ENCODE assay signal across 20 cellular contexts in genomic region chr11:45385423-45385822, GRCh38.
DNase-seq lines count a peak whose midpoint lies in the region; ATAC-seq, FAIRE-seq and TF ChIP-seq lines count a peak whose summit lies in the region.
"Had no signal": no experiment of that assay in that cellular context is flagged by ENCODE, and none has a peak within 500 bp of the region (broad histone marks: within the 10 kb centered on the region; RNA-seq: fewer than 3 reads in every experiment).

No MANE protein-coding gene starts in this region.

- dilution Hi-C loops in mammary epithelial cell (cut with HindIII; ENCODE audit: low sequenced_read_pairs): no loop called here

- H3K9me3 ChIP-seq in HepG2 (ENCODE audit: low read length) (no peaks in the 10 kb centered on the region), right lobe of liver (no peaks in the 10 kb centered on the region), neural progenitor cell (ENCODE audit: low read depth) (no peaks in the 10 kb centered on the region), mammary epithelial cell (replicated peaks; ENCODE audit: insufficient read depth, low read length) (no peaks in the 10 kb centered on the region)

- H3K36me3 ChIP-seq in HepG2 (replicated peaks in 1 of 2; ENCODE audit: control insufficient read depth in 1 of 2, insufficient read depth in 2 of 2, low read length in 2 of 2) (no peaks in the 10 kb centered on the region), right lobe of liver (no peaks in the 10 kb centered on the region), neural progenitor cell (no peaks in the 10 kb centered on the region), mammary epithelial cell (ENCODE audit: insufficient read depth, low read length) (no peaks in the 10 kb centered on the region)

- no peak for TF ChIP-seq RAD21 in HepG2 (CRISPR knock-in tag; IDR thresholded peaks at IDR 0.05)

- ATAC-seq in HepG2 (peak; percentile 34), right lobe of liver (no peak), HG02870 (IDR thresholded peaks at IDR 0.05; ENCODE audit: unreplicated experiment) (no peak)

- H4K20me1 ChIP-seq in HepG2 (ENCODE audit: insufficient read depth, low read length) (no peaks in the 10 kb centered on the region), neural progenitor cell (ENCODE audit: low read depth) (no peaks in the 10 kb centered on the region), mammary epithelial cell (ENCODE audit: insufficient read depth, low read length) (no peaks in the 10 kb centered on the region)

- no peaks in the 10 kb centered on the region for H3F3A ChIP-seq in neural progenitor cell (ENCODE audit: low read depth)

- TF ChIP-seq EP300 in HepG2 (IDR thresholded peaks at IDR 0.05; ENCODE audit: low read depth in 2 of 2, low read length in 2 of 2) (no peak), HepG2 (CRISPR knock-in tag; IDR thresholded peaks at IDR 0.05; ENCODE audit: borderline replicate concordance) (no peak)

- in situ Hi-C loops in HepG2 (cut with HindIII; ENCODE audit: extremely low pct_ligation_motif_present, low pct_unique_long_range_greater_than_20kb): no loop called here
- in situ Hi-C loops in G401 (cut with HindIII; ENCODE audit: low sequenced_read_pairs): no loop called here
- in situ Hi-C loops in mammary epithelial cell (cut with MboI; ENCODE audit: low sequenced_read_pairs in 2 of 2): no loop called here

- H2AFZ ChIP-seq in HepG2 (ENCODE audit: low read length) (no peak overlapping the region), neural progenitor cell (replicated peaks) (no peak overlapping the region), mammary epithelial cell (ENCODE audit: low read depth, low read length) (no peak overlapping the region)

- H3K9ac ChIP-seq in HepG2 (ENCODE audit: insufficient read depth, low read depth, low read length): no peak overlapping the region
- H3K9ac ChIP-seq in neural progenitor cell: no peak overlapping the region
- H3K9ac ChIP-seq in mammary epithelial cell (ENCODE audit: insufficient read depth, low read length): no peak overlapping the region

- BruUV-seq in HepG2 (replicated peaks; lab: Mats Ljungman, UMichigan): no TSS peak
- no TSS peak for BruUV-seq in mammary epithelial cell (replicated peaks; lab: Mats Ljungman, UMichigan)

- CTCF ChIA-PET in HepG2 (lab: Yijun Ruan, JAX; ENCODE audit: low intra/inter-chr PET ratio, low total read pairs) (no interaction called here), mammary epithelial cell (lab: Charles Lee; ENCODE audit: low non-redundant PET) (no interaction called here)

- intact Hi-C loops in HepG2 (cut with micrococcal nuclease; ENCODE audit: unreplicated experiment) (no loop called here), right lobe of liver (cut with DNase I) (no loop called here), mammary epithelial cell (cut with micrococcal nuclease) (no loop called here)

- H3K4me1 ChIP-seq in HepG2 (ENCODE audit: insufficient read depth, low read length) (peaks cover 35% of the 10 kb centered on the region), right lobe of liver (peaks cover 0 to 25% (median 8%) of the 10 kb centered on the region in 4 donors), neural progenitor cell (peaks cover 5% of the 10 kb centered on the region), mammary epithelial cell (ENCODE audit: insufficient read depth, low read length) (peaks cover 4% of the 10 kb centered on the region)

- H3K27me3 ChIP-seq in HepG2 (ENCODE audit: control insufficient read depth in 1 of 2, insufficient read depth in 2 of 2, low read length in 2 of 2): peaks cover 1 to 20% of the 10 kb centered on the region in 2 experiments; a peak in 1 of 5 replicates
- H3K27me3 ChIP-seq in right lobe of liver: no peaks in the 10 kb centered on the region
- H3K27me3 ChIP-seq in neural progenitor cell: no peaks in the 10 kb centered on the region
- no peaks in the 10 kb centered on the region for H3K27me3 ChIP-seq in mammary epithelial cell (ENCODE audit: insufficient read depth, low read length)

- POLR2A ChIA-PET in HepG2 (lab: Yijun Ruan, JAX): no interaction called here

- H3K4me1 Mint-ChIP-seq in brain (peaks cover 74% of the 10 kb centered on the region), neural progenitor cell (peaks cover 51% of the 10 kb centered on the region)

- peaks cover 0 to 2% (median 0%) of the 10 kb centered on the region in 5 experiments for H3K9me3 Mint-ChIP-seq in brain
- H3K9me3 Mint-ChIP-seq in neural progenitor cell: no peaks in the 10 kb centered on the region

- no peak overlapping the region for H3K4me3 Mint-ChIP-seq in brain
- H3K4me3 Mint-ChIP-seq in neural progenitor cell: peak overlapping the region; percentile 17

- H3K27ac ChIP-seq in HepG2 (ENCODE audit: extremely low read length, insufficient read depth, low read length): no peak overlapping the region
- no peak overlapping the region for H3K27ac ChIP-seq in right lobe of liver
- H3K27ac ChIP-seq in neural progenitor cell: no peak overlapping the region
- no peak overlapping the region for H3K27ac ChIP-seq in mammary epithelial cell (ENCODE audit: insufficient read depth, low read depth, low read length)
- H3K27ac ChIP-seq: SK-N-MC had no signal

- TF ChIP-seq CTCF in HepG2 (CRISPR knock-in tag; IDR thresholded peaks at IDR 0.05): no peak
- TF ChIP-seq CTCF in right lobe of liver (IDR thresholded peaks at IDR 0.05): no peak
- TF ChIP-seq CTCF in brain (conservative IDR thresholded peaks at IDR 0.05): no peak
- TF ChIP-seq CTCF in neural progenitor cell (IDR thresholded peaks at IDR 0.05): no peak
- no peak for TF ChIP-seq CTCF in mammary epithelial cell (conservative IDR thresholded peaks at IDR 0.05 in 1 of 2, IDR thresholded peaks at IDR 0.05 in 1 of 2; ENCODE audit: extremely low read depth in 1 of 2, insufficient read depth in 1 of 2, low read depth in 1 of 2, low read length in 2 of 2)

- H3K4me2 ChIP-seq in HepG2 (ENCODE audit: low read depth, low read length): no peak overlapping the region
- no peak overlapping the region for H3K4me2 ChIP-seq in neural progenitor cell
- no peak overlapping the region for H3K4me2 ChIP-seq in mammary epithelial cell (ENCODE audit: insufficient read depth, low read depth, low read length)

- peak overlapping the region in 3 of 5 experiments; percentile 43 to 70 (median 69) for H3K27ac Mint-ChIP-seq in brain
- H3K27ac Mint-ChIP-seq in neural progenitor cell: peak overlapping the region; percentile 62

- H3K36me3 Mint-ChIP-seq in brain (no peaks in the 10 kb centered on the region), neural progenitor cell (no peaks in the 10 kb centered on the region)

- H3K4me3 ChIP-seq in HepG2 (replicated peaks in 1 of 3; ENCODE audit: insufficient read depth in 1 of 3, low read depth in 2 of 3, low read length in 3 of 3): no peak overlapping the region
- H3K4me3 ChIP-seq in right lobe of liver: no peak overlapping the region
- H3K4me3 ChIP-seq in neural progenitor cell: no peak overlapping the region
- no peak overlapping the region for H3K4me3 ChIP-seq in mammary epithelial cell (replicated peaks in 1 of 3; ENCODE audit: insufficient read depth in 1 of 3, low read depth in 2 of 3, low read length in 3 of 3)
- H3K4me3 ChIP-seq: SK-N-MC had no signal

- H3K27me3 Mint-ChIP-seq in brain (no peaks in the 10 kb centered on the region), neural progenitor cell (ENCODE audit: insufficient read depth, low read depth) (peaks cover 13% of the 10 kb centered on the region)

- DNase-seq in HepG2 (ENCODE audit: low spot score) (no peak), right lobe of liver (no peak), neural progenitor cell (ENCODE audit: low spot score) (no peak), G401 (ENCODE audit: low spot score) (no peak), mammary epithelial cell (no peak)
- no peak for DNase-seq in stimulated activated naive CD4-positive, alpha-beta T cell treated with Interleukin-2 at 50 U/mL for 16 hours (lab: John Stamatoyannopoulos, UW)
- DNase-seq: 8988T, GDM1, Kasumi-1, NCI-H1092, NCI-H146, NCI-H2081, NCI-H2171 treated with DMSO at 0.1 percent for 48 hours, NCI-H446, NCI-H69, Right ventricle myocardium superior had no signal

- no peaks in the 10 kb centered on the region for H3K79me2 ChIP-seq in HepG2 (ENCODE audit: insufficient read depth, low read length)
- H3K79me2 ChIP-seq in neural progenitor cell (ENCODE audit: low read depth): no peaks in the 10 kb centered on the region
- H3K79me2 ChIP-seq in mammary epithelial cell (ENCODE audit: insufficient read depth, low read length): no peaks in the 10 kb centered on the region

- FAIRE-seq in HepG2 (lab: Jason Lieb, UNC): no peak
- FAIRE-seq: RCC 7860 had no signal

- 10% methylated on average over 5 of the region's 9 CpGs for WGBS in HepG2 (ENCODE audit: low lambda C conversion rate)
- 100% methylated on average over 2 of the region's 9 CpGs for WGBS in right lobe of liver (ENCODE audit: insufficient coverage, low coverage, low lambda C conversion rate, missing lambda C conversion rate)
- 81% methylated on average over 7 of the region's 9 CpGs for WGBS in mammary epithelial cell (ENCODE audit: low coverage, missing lambda C conversion rate)

- no peak for TF ChIP-seq POLR2A in HepG2 (IDR thresholded peaks at IDR 0.05; ENCODE audit: insufficient read depth in 1 of 2, low read depth in 2 of 2, low read length in 2 of 2)
- TF ChIP-seq POLR2A in right lobe of liver (IDR thresholded peaks at IDR 0.05): no peak

TF ChIP-seq in HepG2, 621 proteins besides CTCF, POLR2A, EP300 and RAD21:
- TF ChIP-seq ZKSCAN1 (IDR thresholded peaks at IDR 0.05; ENCODE audit: low read length) (no peak), ZNF816 (CRISPR knock-in tag; IDR thresholded peaks at IDR 0.05; ENCODE audit: borderline replicate concordance) (no peak), ZNF230 (CRISPR knock-in tag; IDR thresholded peaks at IDR 0.05) (no peak), THAP7 (CRISPR knock-in tag; IDR thresholded peaks at IDR 0.05) (no peak), NFE2L2 (IDR thresholded peaks at IDR 0.05; ENCODE audit: low read length) (no peak), FOXJ3 (CRISPR knock-in tag; IDR thresholded peaks at IDR 0.05; ENCODE audit: borderline replicate concordance) (no peak), MTA3 (CRISPR knock-in tag; IDR thresholded peaks at IDR 0.05) (no peak), PAF1 (CRISPR knock-in tag; IDR thresholded peaks at IDR 0.05) (no peak), ZNF775 (CRISPR knock-in tag; IDR thresholded peaks at IDR 0.05; ENCODE audit: borderline replicate concordance) (no peak)
TF ChIP-seq in HepG2: peak in this region for 0.
